8 cellular contexts compared by ENCODE assay signal in the genomic region with DNA sequence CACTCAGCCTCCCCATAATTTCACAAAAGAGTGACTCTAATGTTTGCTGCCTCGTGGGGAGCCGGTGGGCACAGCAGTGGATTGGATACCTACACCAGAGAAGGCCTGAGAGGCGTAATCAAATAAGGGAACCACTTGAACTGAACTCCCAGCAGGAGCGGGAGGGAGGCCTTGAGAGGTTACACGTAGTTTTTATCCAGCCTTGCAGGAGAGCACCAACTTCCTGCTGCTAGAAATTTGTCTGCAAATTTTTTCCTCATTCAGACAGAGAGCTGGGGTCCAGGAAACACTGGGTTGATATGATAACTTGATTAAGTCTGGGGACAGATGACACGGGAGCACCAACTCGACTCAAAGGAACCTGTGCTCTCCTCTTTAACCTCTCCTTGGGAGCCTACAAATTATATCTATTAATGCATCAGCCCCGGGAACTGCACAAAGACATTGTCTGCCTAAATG.
DNase-seq lines count a peak whose midpoint lies in the region; ATAC-seq and TF ChIP-seq lines count a peak whose summit lies in the region.

No MANE protein-coding gene starts in this region.

- H3K4me3 ChIP-seq in body of pancreas: no peak overlapping the region

- H3K9me3 ChIP-seq in body of pancreas: no peaks in the 10 kb centered on the region

- peak overlapping the region; percentile 43 for H3K4me3 Mint-ChIP-seq in activated CD4-positive, alpha-beta T cell treated with anti-CD3 and anti-CD28 coated beads, Interleukin-2, amount 10 ng/mL, durations not matched to agents 24 days and 14 days

- H3K27ac Mint-ChIP-seq in activated CD4-positive, alpha-beta T cell treated with anti-CD3 and anti-CD28 coated beads, Interleukin-2, amount 10 ng/mL, durations not matched to agents 24 days and 14 days: no peak overlapping the region

- TF ChIP-seq POLR2A in body of pancreas (IDR thresholded peaks at IDR 0.05): no peak

- ATAC-seq in body of pancreas (peak; percentile 52), GM21381 (IDR thresholded peaks at IDR 0.05; ENCODE audit: unreplicated experiment) (no peak)

- no peaks in the 10 kb centered on the region for H3K9me3 Mint-ChIP-seq in activated CD4-positive, alpha-beta T cell treated with anti-CD3 and anti-CD28 coated beads, Interleukin-2, amount 10 ng/mL, durations not matched to agents 24 days and 14 days

- 62 to 66% methylated on average over 8 of the region's 8 CpGs for WGBS in body of pancreas, 2 donors

- peaks cover 16% of the 10 kb centered on the region for H3K27me3 Mint-ChIP-seq in activated CD4-positive, alpha-beta T cell treated with anti-CD3 and anti-CD28 coated beads, Interleukin-2, amount 10 ng/mL, durations not matched to agents 24 days and 14 days

- peaks cover 29% of the 10 kb centered on the region for H3K4me1 Mint-ChIP-seq in activated CD4-positive, alpha-beta T cell treated with anti-CD3 and anti-CD28 coated beads, Interleukin-2, amount 10 ng/mL, durations not matched to agents 24 days and 14 days

- intact Hi-C loops in activated CD4-positive, alpha-beta T cell treated with anti-CD3 and anti-CD28 coated beads, Interleukin-2, amount 10 ng/mL, durations not matched to agents 24 days and 14 days (cut with micrococcal nuclease): no loop called here
- intact Hi-C loops in body of pancreas (cut with DNase I): no loop called here

- peak; percentile 66 for DNase-seq in activated CD4-positive, alpha-beta T cell treated with anti-CD3 and anti-CD28 coated beads, Interleukin-2, amount 10 ng/mL, durations not matched to agents 24 days and 14 days
- no peak for DNase-seq in activated CD4-positive, alpha-beta T cell treated with anti-CD3 and anti-CD28 coated beads for 1 hour
- peak; percentile 92 to 93 for DNase-seq in NCI-H526 (lab: John Stamatoyannopoulos, UW)
- peak in 3 of 4 donors; percentile 14 to 33 (median 31) for DNase-seq in body of pancreas
- peak; percentile 16 for DNase-seq in stimulated activated CD4-positive, alpha-beta T cell treated with anti-CD3 and anti-CD28 coated beads, Interleukin-4, amount 100 ng/mL, for 24 hours
- DNase-seq in 8988T: no peak
- DNase-seq in kidney tubule cell (ENCODE audit: low spot score): no peak

- H3K36me3 Mint-ChIP-seq in activated CD4-positive, alpha-beta T cell treated with anti-CD3 and anti-CD28 coated beads, Interleukin-2, amount 10 ng/mL, durations not matched to agents 24 days and 14 days (ENCODE audit: low read depth): no peaks in the 10 kb centered on the region

- no peak for TF ChIP-seq CTCF in body of pancreas (IDR thresholded peaks at IDR 0.05)

- H3K4me1 ChIP-seq in body of pancreas: peaks cover 19% of the 10 kb centered on the region

- no peaks in the 10 kb centered on the region for H3K27me3 ChIP-seq in body of pancreas

- H3K36me3 ChIP-seq in body of pancreas (replicated peaks in 1 of 2; ENCODE audit: insufficient read depth in 1 of 2, low read depth in 2 of 2): no peaks in the 10 kb centered on the region

- H3K27ac ChIP-seq in body of pancreas: peak overlapping the region in 3 of 4 donors; percentile 38 to 63 (median 60)

Comparison
In these comparisons a context has a peak if more than half of its experiments do, and no peak if none do; other contexts are left out.
1. DNase-seq: peak in activated CD4-positive, alpha-beta T cell treated with anti-CD3 and anti-CD28 coated beads, Interleukin-2, amount 10 ng/mL, durations not matched to agents 24 days and 14 days (single experiment), NCI-H526 (2 of 2), body of pancreas (3 of 4) and stimulated activated CD4-positive, alpha-beta T cell treated with anti-CD3 and anti-CD28 coated beads, Interleukin-4, amount 100 ng/mL, for 24 hours (single experiment); none in activated CD4-positive, alpha-beta T cell treated with anti-CD3 and anti-CD28 coated beads for 1 hour (single experiment), 8988T (single experiment) and kidney tubule cell (single experiment).